ENCODE assay signal across 28 cellular contexts in genomic region chr14:96352708-96353107, GRCh38. TPM values are rescaled to one million over a fixed set of nuclear protein-coding genes. Genes with fewer than 3 reads are reported as not detected.
"Had no signal": no experiment of that assay in that cellular context is flagged by ENCODE, and none has a peak within 500 bp of the region (broad histone marks: within the 10 kb centered on the region; RNA-seq: fewer than 3 reads in every experiment).

No MANE protein-coding gene starts in this region.

- H3K4me2 ChIP-seq: KMS-11 had no signal

- H3K9me3 ChIP-seq: breast epithelium, MG63 had no signal

- FAIRE-seq: TTC549 had no signal

- H3K4me1 ChIP-seq: breast epithelium had no signal

- H3K27me3 ChIP-seq: breast epithelium, MG63 had no signal

- H3K36me3 ChIP-seq: breast epithelium, MG63 had no signal

- H3K9ac ChIP-seq: KMS-11 had no signal

- ATAC-seq: activated CD8-positive, alpha-beta memory T cell treated with anti-CD3 and anti-CD28 coated beads, Interleukin-2, amount 10 ng/mL, durations not matched to agents 7 days and 5 days; activated T-cell treated with anti-CD3 and anti-CD28 coated beads, Interleukin-2, amount 50 U/mL, for 4 hours; activated T-helper 17 cell treated with anti-CD3 and anti-CD28 coated beads, Interleukin-2, amount 50 U/mL, for 72 hours; T-cell had no signal

- H3K9me3 Mint-ChIP-seq: activated CD4-positive, alpha-beta T cell treated with anti-CD3 and anti-CD28 coated beads, Interleukin-2, amount 10 ng/mL, durations not matched to agents 24 days and 14 days; activated T-cell treated with anti-CD3 and anti-CD28 coated beads, Interleukin-2, amount 50 U/mL, for 4 hours; activated T-helper 17 cell treated with anti-CD3 and anti-CD28 coated beads, Interleukin-2, amount 50 U/mL, for 72 hours had no signal

- H3K27ac ChIP-seq: breast epithelium, KMS-11, SK-N-MC had no signal

- H3K27ac Mint-ChIP-seq: activated B cell treated with CpG ODN at 0.5 μM for 24 hours; activated CD4-positive, alpha-beta T cell treated with anti-CD3 and anti-CD28 coated beads, Interleukin-2, amount 10 ng/mL, durations not matched to agents 24 days and 14 days; activated CD8-positive, alpha-beta memory T cell treated with anti-CD3 and anti-CD28 coated beads, Interleukin-2, amount 10 ng/mL, durations not matched to agents 7 days and 5 days; activated naive CD4-positive, alpha-beta T cell treated with anti-CD3 and anti-CD28 coated beads for 36 hours; activated naive CD8-positive, alpha-beta T cell; activated T-helper 17 cell treated with anti-CD3 and anti-CD28 coated beads, Interleukin-2, amount 50 U/mL, for 72 hours; T-cell had no signal

- DNase-seq: activated B cell treated with CpG ODN at 0.5 μM for 24 hours; activated CD4-positive, alpha-beta T cell treated with anti-CD3 and anti-CD28 coated beads for 1 hour; activated CD4-positive, alpha-beta T cell treated with anti-CD3 and anti-CD28 coated beads, Interleukin-2, amount 10 ng/mL, durations not matched to agents 24 days and 14 days; activated CD4-positive, alpha-beta T cell treated with anti-CD3 and anti-CD28 coated beads, Interleukin-2, amount 50 U/mL, for 48 hours; activated CD8-positive, alpha-beta memory T cell treated with anti-CD3 and anti-CD28 coated beads, Interleukin-2, amount 10 ng/mL, durations not matched to agents 7 days and 5 days; activated gamma-delta T cell; activated naive CD4-positive, alpha-beta T cell treated with anti-CD3 and anti-CD28 coated beads for 36 hours; activated T-cell treated with anti-CD3 and anti-CD28 coated beads, Interleukin-2, amount 50 U/mL, for 4 hours; caudate nucleus; MG63; MV-4-11; NCI-H1105; NCI-H1436; NCI-H1694 treated with DMSO at 0.1 percent for 48 hours; NCI-H2029 treated with DMSO at 0.1 percent for 48 hours; NCI-H345; NCI-H510A; NCI-H526 treated with DMSO at 0.1 percent for 48 hours; NCI-H82; T-cell; T-helper 2 cell; T1000 had no signal

- H3K4me3 ChIP-seq: breast epithelium, MG63, SK-N-MC had no signal

- H3K27me3 Mint-ChIP-seq: activated B cell treated with CpG ODN at 0.5 μM for 24 hours; activated CD4-positive, alpha-beta T cell treated with anti-CD3 and anti-CD28 coated beads, Interleukin-2, amount 10 ng/mL, durations not matched to agents 24 days and 14 days; activated CD8-positive, alpha-beta memory T cell treated with anti-CD3 and anti-CD28 coated beads, Interleukin-2, amount 10 ng/mL, durations not matched to agents 7 days and 5 days; activated naive CD8-positive, alpha-beta T cell; activated T-helper 17 cell treated with anti-CD3 and anti-CD28 coated beads, Interleukin-2, amount 50 U/mL, for 72 hours; T-cell had no signal

- H3K4me3 Mint-ChIP-seq: activated B cell treated with CpG ODN at 0.5 μM for 24 hours; activated CD4-positive, alpha-beta T cell treated with anti-CD3 and anti-CD28 coated beads, Interleukin-2, amount 10 ng/mL, durations not matched to agents 24 days and 14 days; activated CD8-positive, alpha-beta memory T cell treated with anti-CD3 and anti-CD28 coated beads, Interleukin-2, amount 10 ng/mL, durations not matched to agents 7 days and 5 days; activated naive CD4-positive, alpha-beta T cell treated with anti-CD3 and anti-CD28 coated beads for 36 hours; activated naive CD8-positive, alpha-beta T cell; activated T-cell treated with anti-CD3 and anti-CD28 coated beads, Interleukin-2, amount 50 U/mL, for 4 hours; activated T-helper 17 cell treated with anti-CD3 and anti-CD28 coated beads, Interleukin-2, amount 50 U/mL, for 72 hours; T-cell had no signal

RNA-seq across cellular contexts. Expression of gene AK7, which starts 39.2 kb away (rescaled TPM):
- total RNA-seq: activated CD4-positive, alpha-beta T cell treated with anti-CD3 and anti-CD28 coated beads, Interleukin-2, amount 10 ng/mL, durations not matched to agents 24 days and 14 days had no signal
